ENCODE assay signal across 9 cellular contexts in genomic region chr2:68807821-68808266, GRCh38.
DNase-seq lines count a peak whose midpoint lies in the region; ATAC-seq and TF ChIP-seq lines count a peak whose summit lies in the region.
"Had no signal": no experiment of that assay in that cellular context is flagged by ENCODE, and none has a peak within 500 bp of the region (broad histone marks: within the 10 kb centered on the region; RNA-seq: fewer than 3 reads in every experiment).

No MANE protein-coding gene starts in this region.

- no peaks in the 10 kb centered on the region for H3K9me3 ChIP-seq in vagina
- no peaks in the 10 kb centered on the region for H3K9me3 ChIP-seq in ascending aorta

- no peak overlapping the region for H3K4me3 ChIP-seq in vagina
- H3K4me3 ChIP-seq in ascending aorta, result no peak overlapping the region

- H3K4me1 Mint-ChIP-seq in activated naive CD4-positive, alpha-beta T cell treated with anti-CD3 and anti-CD28 coated beads, Interleukin-2, amount 10 ng/mL, durations not matched to agents 7 days and 5 days, result peaks cover 24% of the 10 kb centered on the region
- H3K4me1 Mint-ChIP-seq in activated T-helper 2 cell treated with anti-CD3 and anti-CD28 coated beads, Interferon-gamma antibody, Interleukin-2, Interleukin-4, amounts not matched to agents 10 μg/mL and 5 μg/mL and 100 μg/mL, durations not matched to agents 14 hours and 24 hours and 36 hours (ENCODE audit: low read depth), result peaks cover 27% of the 10 kb centered on the region

- no peak for TF ChIP-seq CTCF in vagina (IDR thresholded peaks at IDR 0.05)
- TF ChIP-seq CTCF in ascending aorta (IDR thresholded peaks at IDR 0.05), result no peak

- peak overlapping the region; percentile 49 for H3K27ac Mint-ChIP-seq in activated naive CD4-positive, alpha-beta T cell treated with anti-CD3 and anti-CD28 coated beads, Interleukin-2, amount 10 ng/mL, durations not matched to agents 7 days and 5 days
- no peak overlapping the region for H3K27ac Mint-ChIP-seq in activated T-helper 2 cell treated with anti-CD3 and anti-CD28 coated beads, Interferon-gamma antibody, Interleukin-2, Interleukin-4, amounts not matched to agents 10 μg/mL and 5 μg/mL and 100 μg/mL, durations not matched to agents 14 hours and 24 hours and 36 hours

- H3K4me1 ChIP-seq in vagina, result peaks cover 65% of the 10 kb centered on the region
- peaks cover 5 to 11% of the 10 kb centered on the region in 2 donors for H3K4me1 ChIP-seq in ascending aorta

- TF ChIP-seq POLR2A in vagina (IDR thresholded peaks at IDR 0.05), result no peak

- H3K27me3 ChIP-seq in vagina (no peaks in the 10 kb centered on the region), ascending aorta (no peaks in the 10 kb centered on the region)

- no peak overlapping the region for H3K4me3 Mint-ChIP-seq in activated naive CD4-positive, alpha-beta T cell treated with anti-CD3 and anti-CD28 coated beads, Interleukin-2, amount 10 ng/mL, durations not matched to agents 7 days and 5 days
- no peak overlapping the region for H3K4me3 Mint-ChIP-seq in activated T-helper 2 cell treated with anti-CD3 and anti-CD28 coated beads, Interferon-gamma antibody, Interleukin-2, Interleukin-4, amounts not matched to agents 10 μg/mL and 5 μg/mL and 100 μg/mL, durations not matched to agents 14 hours and 24 hours and 36 hours (ENCODE audit: low read depth)

- H3K9me3 Mint-ChIP-seq in activated naive CD4-positive, alpha-beta T cell treated with anti-CD3 and anti-CD28 coated beads, Interleukin-2, amount 10 ng/mL, durations not matched to agents 7 days and 5 days, result no peaks in the 10 kb centered on the region
- H3K9me3 Mint-ChIP-seq in activated T-helper 2 cell treated with anti-CD3 and anti-CD28 coated beads, Interferon-gamma antibody, Interleukin-2, Interleukin-4, amounts not matched to agents 10 μg/mL and 5 μg/mL and 100 μg/mL, durations not matched to agents 14 hours and 24 hours and 36 hours, result no peaks in the 10 kb centered on the region

- no peaks in the 10 kb centered on the region for H3K36me3 ChIP-seq in vagina
- H3K36me3 ChIP-seq in ascending aorta, result no peaks in the 10 kb centered on the region

- H3K27me3 Mint-ChIP-seq in activated naive CD4-positive, alpha-beta T cell treated with anti-CD3 and anti-CD28 coated beads, Interleukin-2, amount 10 ng/mL, durations not matched to agents 7 days and 5 days, result no peaks in the 10 kb centered on the region
- no peaks in the 10 kb centered on the region for H3K27me3 Mint-ChIP-seq in activated T-helper 2 cell treated with anti-CD3 and anti-CD28 coated beads, Interferon-gamma antibody, Interleukin-2, Interleukin-4, amounts not matched to agents 10 μg/mL and 5 μg/mL and 100 μg/mL, durations not matched to agents 14 hours and 24 hours and 36 hours (ENCODE audit: low read depth)

- peak overlapping the region; percentile 53 for H3K27ac ChIP-seq in vagina
- no peak overlapping the region for H3K27ac ChIP-seq in ascending aorta

- CTCF ChIA-PET in activated naive CD4-positive, alpha-beta T cell treated with anti-CD3 and anti-CD28 coated beads, Interleukin-2, amount 10 ng/mL, durations not matched to agents 7 days and 5 days (lab: Charles Lee), result no interaction called here

- no peak for ATAC-seq in GM18520 (IDR thresholded peaks at IDR 0.05; ENCODE audit: unreplicated experiment)

- intact Hi-C loops in activated T-helper 2 cell treated with anti-CD3 and anti-CD28 coated beads, Interferon-gamma antibody, Interleukin-2, Interleukin-4, amounts not matched to agents 10 μg/mL and 5 μg/mL and 100 μg/mL, durations not matched to agents 14 hours and 24 hours and 36 hours (cut with micrococcal nuclease), result no loop called here
- intact Hi-C loops in vagina (cut with DNase I), result no loop called here
- intact Hi-C loops in ascending aorta (cut with DNase I), result no loop called here

- H3K36me3 Mint-ChIP-seq in activated naive CD4-positive, alpha-beta T cell treated with anti-CD3 and anti-CD28 coated beads, Interleukin-2, amount 10 ng/mL, durations not matched to agents 7 days and 5 days, result peaks cover 70% of the 10 kb centered on the region
- H3K36me3 Mint-ChIP-seq in activated T-helper 2 cell treated with anti-CD3 and anti-CD28 coated beads, Interferon-gamma antibody, Interleukin-2, Interleukin-4, amounts not matched to agents 10 μg/mL and 5 μg/mL and 100 μg/mL, durations not matched to agents 14 hours and 24 hours and 36 hours (ENCODE audit: low read depth), result peaks cover 63% of the 10 kb centered on the region

- DNase-seq in activated naive CD4-positive, alpha-beta T cell treated with anti-CD3 and anti-CD28 coated beads, Interleukin-2, amount 10 ng/mL, durations not matched to agents 7 days and 5 days, result no peak
- no peak for DNase-seq in activated naive CD4-positive, alpha-beta T cell treated with anti-CD3 and anti-CD28 coated beads, Interleukin-2, amount 50 U/mL, for 16 hours
- peak; percentile 5 for DNase-seq in activated T-helper 2 cell treated with anti-CD3 and anti-CD28 coated beads, Interferon-gamma antibody, Interleukin-2, Interleukin-4, amounts not matched to agents 10 μg/mL and 5 μg/mL and 100 μg/mL, durations not matched to agents 14 hours and 24 hours and 36 hours (ENCODE audit: low spot score)
- peak; percentile 58 for DNase-seq in iris pigment epithelial cell (ENCODE audit: low read depth)
- no peak for DNase-seq in vagina (ENCODE audit: extremely low spot score in 2 of 2)
- DNase-seq in ascending aorta (ENCODE audit: low spot score in 2 of 2), result no peak
- no peak for DNase-seq in DMS53 treated with DMSO at 0.1 percent for 48 hours (lab: John Stamatoyannopoulos, UW; ENCODE audit: unreplicated experiment)
- DNase-seq: NCI-H345 had no signal

Comparison
In these comparisons a context has a peak if more than half of its experiments do, and no peak if none do; other contexts are left out.
1. DNase-seq: peak in activated T-helper 2 cell treated with anti-CD3 and anti-CD28 coated beads, Interferon-gamma antibody, Interleukin-2, Interleukin-4, amounts not matched to agents 10 μg/mL and 5 μg/mL and 100 μg/mL, durations not matched to agents 14 hours and 24 hours and 36 hours (single experiment) and iris pigment epithelial cell (single experiment); none in activated naive CD4-positive, alpha-beta T cell treated with anti-CD3 and anti-CD28 coated beads, Interleukin-2, amount 10 ng/mL, durations not matched to agents 7 days and 5 days (single experiment), activated naive CD4-positive, alpha-beta T cell treated with anti-CD3 and anti-CD28 coated beads, Interleukin-2, amount 50 U/mL, for 16 hours (single experiment), vagina (0 of 2), ascending aorta (0 of 2) and DMS53 treated with DMSO at 0.1 percent for 48 hours (single experiment).